13 cellular contexts compared by ENCODE assay signal in the genomic region with DNA sequence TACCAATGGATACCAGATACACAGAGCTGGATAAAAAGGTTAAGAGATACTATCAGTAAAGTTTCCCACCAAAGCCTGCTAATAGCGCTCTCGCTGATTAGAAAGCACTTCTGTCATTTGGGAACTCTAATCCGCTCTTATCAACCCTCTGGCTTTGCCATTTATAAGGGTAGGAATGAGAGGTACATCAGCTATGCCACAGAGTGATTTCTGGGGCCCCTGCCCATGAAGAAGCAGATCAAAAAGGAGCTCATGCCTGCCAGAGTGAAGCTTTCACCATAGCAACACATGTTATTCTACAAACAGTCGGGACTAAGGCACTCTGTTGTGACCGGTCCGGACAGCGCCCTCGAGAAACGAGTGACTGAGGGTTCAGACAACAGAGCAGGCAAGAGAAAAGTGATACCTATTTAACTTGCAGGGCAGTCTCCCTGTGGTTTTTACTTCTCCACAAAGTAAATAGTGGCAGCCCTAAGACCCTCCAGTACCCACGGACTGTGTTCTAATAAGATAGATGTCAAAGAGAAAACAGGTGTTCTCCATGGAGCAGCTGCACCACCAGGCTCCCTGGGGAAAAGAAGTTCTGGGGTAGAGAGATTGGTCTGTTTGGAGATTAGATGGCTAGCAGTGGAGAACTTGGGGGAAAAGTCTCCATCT. TPM values are rescaled to one million over a fixed set of nuclear protein-coding genes. Genes with fewer than 3 reads are reported as not detected.
A peak's percentile ranks its signal among the peaks of the same experiment; 100 is the strongest.
DNase-seq lines count a peak whose midpoint lies in the region; TF ChIP-seq lines count a peak whose summit lies in the region.
"Had no signal": no experiment of that assay in that cellular context is flagged by ENCODE, and none has a peak within 500 bp of the region (broad histone marks: within the 10 kb centered on the region; RNA-seq: fewer than 3 reads in every experiment).

No MANE protein-coding gene starts in this region.

- peaks cover 16 to 74% (median 66%) of the 10 kb centered on the region in 4 donors for H3K4me1 ChIP-seq in transverse colon

- H3K27me3 Mint-ChIP-seq in brain: peaks cover 3% of the 10 kb centered on the region

- TF ChIP-seq EP300 in transverse colon (IDR thresholded peaks at IDR 0.05; ENCODE audit: low read depth): no peak

- peak overlapping the region; percentile 9 to 71 (median 54) for H3K27ac ChIP-seq in transverse colon

- H3K27ac Mint-ChIP-seq in brain: peak overlapping the region in 4 of 5 experiments; percentile 61 to 77 (median 71)

- peaks cover 0 to 3% (median 0%) of the 10 kb centered on the region in 5 experiments for H3K9me3 Mint-ChIP-seq in brain

- no peak for TF ChIP-seq POLR2A in transverse colon (IDR thresholded peaks at IDR 0.05)

- in situ Hi-C loops in transverse colon (cut with MboI; ENCODE audit: low pct_ligation_motif_present in 1 of 4, low pct_unique_long_range_greater_than_20kb in 1 of 4, low sequenced_read_pairs in 3 of 4): no loop called here

- intact Hi-C loops in transverse colon (cut with DNase I; ENCODE audit: low total_unique reads): no loop called here

- DNase-seq in DMS53 (lab: John Stamatoyannopoulos, UW): peak; percentile 24
- DNase-seq in DMS53 treated with DMSO at 0.1 percent for 48 hours (lab: John Stamatoyannopoulos, UW; ENCODE audit: unreplicated experiment): no peak
- DNase-seq in kidney tubule cell (ENCODE audit: low spot score): peak; percentile 53
- no peak for DNase-seq in transverse colon
- no peak for DNase-seq in stimulated activated CD4-positive, alpha-beta T cell treated with anti-CD3 and anti-CD28 coated beads, Interleukin-4, amount 100 ng/mL, for 1 hour
- no peak for DNase-seq in central memory CD4-positive, alpha-beta T cell
- DNase-seq in cerebellar nuclear complex (lab: John Stamatoyannopoulos, UW): no peak
- DNase-seq: 8988T, GDM1, spleen had no signal

- peak overlapping the region in 4 of 5 experiments; percentile 43 to 80 (median 52) for H3K4me3 Mint-ChIP-seq in brain

- no peak overlapping the region for H3K4me3 ChIP-seq in transverse colon
- H3K4me3 ChIP-seq: HAP-1, K562 had no signal

- no peaks in the 10 kb centered on the region for H3K36me3 ChIP-seq in transverse colon
- H3K36me3 ChIP-seq: HAP-1, spleen had no signal

- no peaks in the 10 kb centered on the region for H3K36me3 Mint-ChIP-seq in brain

- 74 to 86% methylated on average over 9 to 10 of the region's 10 CpGs for WGBS in transverse colon (ENCODE audit: low coverage in 1 of 2), 2 donors

- TF ChIP-seq CTCF in brain (conservative IDR thresholded peaks at IDR 0.05) (no peak), transverse colon (IDR thresholded peaks at IDR 0.05) (no peak)

- no peaks in the 10 kb centered on the region for H3K27me3 ChIP-seq in transverse colon
- H3K27me3 ChIP-seq: spleen had no signal

- H3K9me3 ChIP-seq in transverse colon: no peaks in the 10 kb centered on the region
- H3K9me3 ChIP-seq: HAP-1, spleen had no signal

- peaks cover 95% of the 10 kb centered on the region for H3K4me1 Mint-ChIP-seq in brain

RNA-seq across cellular contexts. Expression of gene TRAM2, which starts 5.6 kb away (rescaled TPM):
- 3.7 TPM for polyA plus RNA-seq in brain (ENCODE audit: insufficient read depth, low read depth, low replicate concordance)
- 10 to 100 TPM in 2 of 4 donors, 1 to 10 TPM in 2; 8.4 to 15.4 (median 11.7) TPM for total RNA-seq in transverse colon

Comparison
In these comparisons a context has a peak if more than half of its experiments do, and no peak if none do; other contexts are left out.
1. DNase-seq: peak in DMS53 (single experiment) and kidney tubule cell (single experiment); none in DMS53 treated with DMSO at 0.1 percent for 48 hours (single experiment), transverse colon (single experiment), stimulated activated CD4-positive, alpha-beta T cell treated with anti-CD3 and anti-CD28 coated beads, Interleukin-4, amount 100 ng/mL, for 1 hour (single experiment), central memory CD4-positive, alpha-beta T cell (single experiment) and cerebellar nuclear complex (0 of 2).